ENCODE assay signal across 8 cellular contexts in genomic region chr21:44011774-44012473, GRCh38. TPM values are rescaled to one million over a fixed set of nuclear protein-coding genes. Genes with fewer than 3 reads are reported as not detected.
DNase-seq lines count a peak whose midpoint lies in the region; ATAC-seq and TF ChIP-seq lines count a peak whose summit lies in the region.

TRAPPC10 (plus strand) TSS chr21:44012309; CDS start chr21:44012494, 185 bp downstream.

- peak within 1 kb of the TSS; percentile 84 for H3K4me3 ChIP-seq in OCI-LY7 (ENCODE audit: low read depth, low read length, poor library complexity, severe bottlenecking)
- peak within 1 kb of the TSS; percentile 68 for H3K4me3 ChIP-seq in epithelial cell of esophagus (ENCODE audit: low read length)
- peak within 1 kb of the TSS; percentile 85 for H3K4me3 ChIP-seq in mucosa of descending colon

- peaks cover 19% of the 10 kb centered on the region; the same call in 1 of the 2 replicates for H4K20me1 ChIP-seq in OCI-LY7 (ENCODE audit: insufficient read depth, low read length)

- BruUV-seq in OCI-LY7 (replicated peaks; lab: Mats Ljungman, UMichigan), result no TSS peak

- H3K79me2 ChIP-seq in OCI-LY7 (ENCODE audit: insufficient read depth, low read depth, low read length), result peaks cover 46% of the 10 kb centered on the region

- peak within 1 kb of the TSS; percentile 84 for H3K4me2 ChIP-seq in OCI-LY7 (ENCODE audit: low read length)

- H3K36me3 ChIP-seq in OCI-LY7 (ENCODE audit: insufficient read depth, low read length) (0 out of 2 replicates have a peak, but pooled peaks cover 8% of the 10 kb centered on the region), mucosa of descending colon (ENCODE audit: low read depth) (no peaks in the 10 kb centered on the region)

- TF ChIP-seq CTCF in OCI-LY7 (conservative IDR thresholded peaks at IDR 0.05; ENCODE audit: low read length), result no peak
- no peak for TF ChIP-seq CTCF in epithelial cell of esophagus (IDR thresholded peaks at IDR 0.05; ENCODE audit: insufficient read depth, low read depth, low read length, missing control alignments)
- no peak for TF ChIP-seq CTCF in mucosa of descending colon (IDR thresholded peaks at IDR 0.05)

- CTCF ChIA-PET in OCI-LY7 (lab: Charles Lee; ENCODE audit: unreplicated experiment), result no interaction called here

- peaks cover 35% of the 10 kb centered on the region for H3K4me1 ChIP-seq in OCI-LY7 (ENCODE audit: insufficient read depth, low read length, poor library complexity, severe bottlenecking)
- H3K4me1 ChIP-seq in mucosa of descending colon (ENCODE audit: low read depth), result peaks cover 30% of the 10 kb centered on the region

- H3K9me3 ChIP-seq in OCI-LY7 (ENCODE audit: low read length) (no peaks in the 10 kb centered on the region), mucosa of descending colon (no peaks in the 10 kb centered on the region)

- DNase-seq in COLO668 (lab: John Stamatoyannopoulos, UW; ENCODE audit: unreplicated experiment), result peak; percentile 96
- DNase-seq in HT-29 (ENCODE audit: low spot score), result peak; percentile 74
- peak; percentile 90 for DNase-seq in OCI-LY7 (ENCODE audit: low spot score)
- DNase-seq in activated T-cell treated with anti-CD3 and anti-CD28 coated beads for 4 hours, result peak; percentile 56
- peak; percentile 90 for DNase-seq in epithelial cell of esophagus (ENCODE audit: low read depth)
- DNase-seq in mucosa of descending colon, result peak; percentile 85 to 91 (median 91)
- peak; percentile 79 for DNase-seq in stimulated activated CD8-positive, alpha-beta memory T cell treated with anti-CD3 and anti-CD28 coated beads, Interleukin-2, amount 100 ng/mL, for 48 hours (ENCODE audit: low read depth in 2 of 2)

- intact Hi-C loops in OCI-LY7 (cut with micrococcal nuclease; ENCODE audit: unreplicated experiment) (no loop called here), mucosa of descending colon (cut with DNase I, micrococcal nuclease) (no loop called here)

- H3K27ac ChIP-seq in OCI-LY7 (ENCODE audit: low read depth, low read length, poor library complexity, severe bottlenecking), result peak within 1 kb of the TSS; percentile 75

- peak within 1 kb of the TSS; percentile 32 for H2AFZ ChIP-seq in OCI-LY7 (ENCODE audit: low read length)

- no peaks in the 10 kb centered on the region for H3K9me2 ChIP-seq in OCI-LY7 (ENCODE audit: insufficient read depth, low read length)

- ATAC-seq in GM19463 (IDR thresholded peaks at IDR 0.05; ENCODE audit: unreplicated experiment) (peak; percentile 60), mucosa of descending colon (peak; percentile 90)

- POLR2A ChIA-PET in OCI-LY7 (lab: Charles Lee), result no interaction called here

RNA-seq across cellular contexts. Expression of gene TRAPPC10, which starts in this region (rescaled TPM):
- 16.6 and 19.0 TPM in 2 replicates for total RNA-seq in HT-29 (2014; rRNA removed; shearing (Covaris generic))
- total RNA-seq in OCI-LY7 (2014; rRNA removed; shearing (Covaris generic)), result 29.9 and 37.4 TPM in 2 replicates
- total RNA-seq in OCI-LY7 (2022) (54.7 and 62.5 TPM in 2 replicates), mucosa of descending colon (10 to 100 TPM; 57.7 to 86.8 (median 61.9) TPM)

Comparison
In these comparisons a context has a peak if more than half of its experiments do, and no peak if none do; other contexts are left out.
1. Peak in every context shown above with its lines: DNase-seq, ATAC-seq, H3K4me3 ChIP-seq and H3K27ac ChIP-seq.